Comparison of ENCODE assay signal across 8 cellular contexts in genomic region chr13:91398413-91399188, GRCh38. TPM values are rescaled to one million over a fixed set of nuclear protein-coding genes. Genes with fewer than 3 reads are reported as not detected.
DNase-seq lines count a peak whose midpoint lies in the region; ATAC-seq and TF ChIP-seq lines count a peak whose summit lies in the region.

GPC5 (plus strand) TSS chr13:91398621.

- ATAC-seq in GM21619 (IDR thresholded peaks at IDR 0.05; ENCODE audit: unreplicated experiment): peak; percentile 88

- no peaks in the 10 kb centered on the region for H3K9me3 Mint-ChIP-seq in activated naive CD4-positive, alpha-beta T cell treated with anti-CD3 and anti-CD28 coated beads, Interleukin-2, amount 10 ng/mL, durations not matched to agents 7 days and 5 days
- no peaks in the 10 kb centered on the region for H3K9me3 Mint-ChIP-seq in type B pancreatic cell

- H3K9me3 ChIP-seq in SK-N-MC (ENCODE audit: low read depth, low read length) (no peaks in the 10 kb centered on the region), cardiac muscle cell (ENCODE audit: low read depth) (no peaks in the 10 kb centered on the region)

- H3K36me3 Mint-ChIP-seq in activated naive CD4-positive, alpha-beta T cell treated with anti-CD3 and anti-CD28 coated beads, Interleukin-2, amount 10 ng/mL, durations not matched to agents 7 days and 5 days: no peaks in the 10 kb centered on the region
- no peaks in the 10 kb centered on the region for H3K36me3 Mint-ChIP-seq in type B pancreatic cell

- CTCF ChIA-PET in activated naive CD4-positive, alpha-beta T cell treated with anti-CD3 and anti-CD28 coated beads, Interleukin-2, amount 10 ng/mL, durations not matched to agents 7 days and 5 days (lab: Charles Lee): interaction anchor here (0.9 to 1.1 kb wide), 2 partner anchors 18 to 85 kb away, joined by 3 to 4 read pairs; no protein-coding TSS in a partner anchor

- H3K4me3 ChIP-seq in SK-N-MC (peak within 1 kb of the TSS; percentile 77), cardiac muscle cell (peak within 1 kb of the TSS; percentile 75)

- H3K4me1 ChIP-seq in cardiac muscle cell (ENCODE audit: low read depth): no peaks in the 10 kb centered on the region

- H3K4me3 Mint-ChIP-seq in activated naive CD4-positive, alpha-beta T cell treated with anti-CD3 and anti-CD28 coated beads, Interleukin-2, amount 10 ng/mL, durations not matched to agents 7 days and 5 days: peak within 1 kb of the TSS; percentile 57
- H3K4me3 Mint-ChIP-seq in type B pancreatic cell: peak within 1 kb of the TSS; percentile 88

- H3K27ac ChIP-seq in SK-N-MC: no peak within 1 kb of the TSS
- no peak within 1 kb of the TSS for H3K27ac ChIP-seq in cardiac muscle cell

- intact Hi-C loops in posterior cingulate gyrus (cut with DNase I): loop anchor here (5.0 kb wide), 1 partner anchor 46 kb away; no protein-coding TSS in a partner anchor

- peak within 1 kb of the TSS; percentile 11 for H3K9ac ChIP-seq in SK-N-MC (ENCODE audit: insufficient read length)

- H3K4me1 Mint-ChIP-seq in activated naive CD4-positive, alpha-beta T cell treated with anti-CD3 and anti-CD28 coated beads, Interleukin-2, amount 10 ng/mL, durations not matched to agents 7 days and 5 days: peaks cover 11% of the 10 kb centered on the region
- H3K4me1 Mint-ChIP-seq in type B pancreatic cell (ENCODE audit: unreplicated experiment): peaks cover 8% of the 10 kb centered on the region

- H3K27me3 Mint-ChIP-seq in activated naive CD4-positive, alpha-beta T cell treated with anti-CD3 and anti-CD28 coated beads, Interleukin-2, amount 10 ng/mL, durations not matched to agents 7 days and 5 days: peaks cover 66% of the 10 kb centered on the region
- peaks cover 86% of the 10 kb centered on the region for H3K27me3 Mint-ChIP-seq in type B pancreatic cell

- H3K36me3 ChIP-seq in SK-N-MC (ENCODE audit: insufficient read depth, low read length) (no peaks in the 10 kb centered on the region), cardiac muscle cell (no peaks in the 10 kb centered on the region)

- H3K27ac Mint-ChIP-seq in activated naive CD4-positive, alpha-beta T cell treated with anti-CD3 and anti-CD28 coated beads, Interleukin-2, amount 10 ng/mL, durations not matched to agents 7 days and 5 days: no peak within 1 kb of the TSS
- H3K27ac Mint-ChIP-seq in type B pancreatic cell: peak within 1 kb of the TSS; percentile 48

- no peak for TF ChIP-seq CTCF in cardiac muscle cell (IDR thresholded peaks at IDR 0.05; ENCODE audit: low read depth, low read length)
- peak; percentile 14 for TF ChIP-seq CTCF in type B pancreatic cell (conservative IDR thresholded peaks at IDR 0.05)

- peaks cover 86% of the 10 kb centered on the region for H3K27me3 ChIP-seq in cardiac muscle cell

- DNase-seq in EH (ENCODE audit: low read depth) (peak; percentile 72), HuH-7.5 (ENCODE audit: low spot score) (peak; percentile 44), SK-N-MC (ENCODE audit: low read depth, low spot score) (no peak), cardiac muscle cell (ENCODE audit: low read depth in 1 of 2, low spot score in 1 of 2) (peak; percentile 59 to 86), posterior cingulate gyrus (peak; percentile 74 to 97 (median 84)), type B pancreatic cell (ENCODE audit: extremely low spot score, unreplicated experiment) (peak; percentile 83)
- DNase-seq in activated naive CD4-positive, alpha-beta T cell treated with anti-CD3 and anti-CD28 coated beads, Interleukin-2, amount 10 ng/mL, durations not matched to agents 7 days and 5 days: peak; percentile 85

RNA-seq across cellular contexts. Expression of gene GPC5, which starts in this region (rescaled TPM):
- total RNA-seq in cardiac muscle cell (2.7 and 3.3 TPM in 2 replicates), type B pancreatic cell (ENCODE audit: low replicate concordance) (2.8 and 4.2 TPM in 2 replicates)
- 0.97 and 3.6 TPM in 2 replicates for polyA plus RNA-seq in cardiac muscle cell
